Comparison of ENCODE assay signal across 18 cellular contexts in the genomic region with DNA sequence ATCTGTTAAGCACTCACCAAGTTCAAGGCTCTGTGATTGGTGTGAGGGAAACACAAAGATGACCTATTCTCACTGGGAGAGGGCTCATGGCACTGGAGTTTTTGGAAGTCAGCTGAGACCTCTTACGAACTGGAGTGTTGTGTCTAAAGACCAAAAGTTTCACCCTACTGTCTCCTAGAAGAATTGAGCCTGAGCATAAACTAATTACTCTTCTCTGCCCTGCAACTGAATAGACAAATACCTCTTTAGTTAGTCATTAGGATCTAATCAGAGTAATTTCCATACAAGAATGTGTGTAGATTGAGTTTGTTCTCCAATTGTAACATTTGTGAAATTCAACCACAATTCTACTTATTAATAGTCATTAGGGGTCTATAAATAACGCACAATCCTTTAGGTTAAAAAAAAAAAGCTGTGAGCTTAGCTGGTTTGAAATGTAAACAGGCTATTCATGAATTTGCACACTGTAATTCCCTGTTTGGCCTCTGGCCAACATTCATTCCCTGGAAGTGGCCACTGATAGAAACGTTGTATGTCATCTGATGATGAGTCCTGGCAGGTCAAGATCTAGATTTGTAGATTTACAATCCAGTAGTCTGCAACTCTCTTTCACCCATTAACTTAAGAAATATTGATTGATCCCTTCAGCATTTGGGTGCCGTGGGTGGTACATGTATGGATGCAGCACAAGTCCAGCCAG.
"Had no signal": no experiment of that assay in that cellular context is flagged by ENCODE, and none has a peak within 500 bp of the region (broad histone marks: within the 10 kb centered on the region; RNA-seq: fewer than 3 reads in every experiment).

No MANE protein-coding gene starts in this region.

- H3K4me1 ChIP-seq: esophagus squamous epithelium, parathyroid adenoma, right lobe of liver, vagina had no signal

- H3K27me3 Mint-ChIP-seq: natural killer cell treated with Interleukin-12 subunit alpha and Interleukin-12 subunit beta and Interleukin-15 and Interleukin-18, amount 100 ng/mL, for 72 hours; stimulated activated naive CD8-positive, alpha-beta T cell treated with anti-CD3 and anti-CD28 coated beads, Interleukin-15, amount 100 ng/mL, for 72 hours had no signal

- H3K9me3 ChIP-seq: esophagus squamous epithelium, neutrophil, right lobe of liver, vagina had no signal

- H3K9ac ChIP-seq: parathyroid adenoma had no signal

- H3K36me3 ChIP-seq: esophagus squamous epithelium, neutrophil, right lobe of liver, vagina, WERI-Rb-1 had no signal

- H3K9me3 Mint-ChIP-seq: activated T-cell treated with anti-CD3 and anti-CD28 coated beads, Interleukin-2, amount 50 U/mL, for 72 hours had no signal

- H3K27me3 ChIP-seq: esophagus squamous epithelium, neutrophil, right lobe of liver, vagina had no signal

- H3K27ac Mint-ChIP-seq: activated T-cell treated with anti-CD3 and anti-CD28 coated beads, Interleukin-2, amount 50 U/mL, for 72 hours; natural killer cell treated with Interleukin-12 subunit alpha and Interleukin-12 subunit beta and Interleukin-15 and Interleukin-18, amount 100 ng/mL, for 72 hours; stimulated activated naive CD8-positive, alpha-beta T cell treated with anti-CD3 and anti-CD28 coated beads, Interleukin-15, amount 100 ng/mL, for 72 hours had no signal

- H3K4me1 Mint-ChIP-seq: stimulated activated naive CD8-positive, alpha-beta T cell treated with anti-CD3 and anti-CD28 coated beads, Interleukin-15, amount 100 ng/mL, for 72 hours had no signal

- H3K4me3 ChIP-seq: coronary artery, esophagus squamous epithelium, right lobe of liver, smooth muscle cell, vagina had no signal

- H3K4me3 Mint-ChIP-seq: activated T-cell treated with anti-CD3 and anti-CD28 coated beads, Interleukin-2, amount 50 U/mL, for 72 hours; natural killer cell treated with Interleukin-12 subunit alpha and Interleukin-12 subunit beta and Interleukin-15 and Interleukin-18, amount 100 ng/mL, for 72 hours; stimulated activated naive CD8-positive, alpha-beta T cell treated with anti-CD3 and anti-CD28 coated beads, Interleukin-15, amount 100 ng/mL, for 72 hours had no signal

- H3K36me3 Mint-ChIP-seq: natural killer cell treated with Interleukin-12 subunit alpha and Interleukin-12 subunit beta and Interleukin-15 and Interleukin-18, amount 100 ng/mL, for 72 hours had no signal

- DNase-seq: activated CD4-positive, alpha-beta T cell treated with anti-CD3 and anti-CD28 coated beads for 1 hour; activated CD8-positive, alpha-beta memory T cell treated with anti-CD3 and anti-CD28 coated beads for 24 hours; activated CD8-positive, alpha-beta memory T cell treated with anti-CD3 and anti-CD28 coated beads, Interleukin-2, amount 50 U/mL, for 48 hours; activated effector memory CD4-positive, alpha-beta T cell treated with anti-CD3 and anti-CD28 coated beads, Interleukin-2, amount 50 U/mL, for 16 hours; activated naive CD4-positive, alpha-beta T cell treated with anti-CD3 and anti-CD28 coated beads, Interleukin-2, amount 50 U/mL, for 16 hours; activated T-cell treated with anti-CD3 and anti-CD28 coated beads, Interleukin-2, amount 50 U/mL, for 72 hours; aorta; esophagus squamous epithelium; right lobe of liver; stimulated activated CD4-positive, alpha-beta T cell treated with anti-CD3 and anti-CD28 coated beads, Interleukin-4, amount 100 ng/mL, for 1 hour; stimulated activated naive CD8-positive, alpha-beta T cell treated with anti-CD3 and anti-CD28 coated beads, Interleukin-15, amount 100 ng/mL, for 72 hours; WERI-Rb-1 had no signal

- H3K27ac ChIP-seq: coronary artery, esophagus squamous epithelium, neutrophil, parathyroid adenoma, right lobe of liver, vagina, WERI-Rb-1 had no signal
